In the genomic region with DNA sequence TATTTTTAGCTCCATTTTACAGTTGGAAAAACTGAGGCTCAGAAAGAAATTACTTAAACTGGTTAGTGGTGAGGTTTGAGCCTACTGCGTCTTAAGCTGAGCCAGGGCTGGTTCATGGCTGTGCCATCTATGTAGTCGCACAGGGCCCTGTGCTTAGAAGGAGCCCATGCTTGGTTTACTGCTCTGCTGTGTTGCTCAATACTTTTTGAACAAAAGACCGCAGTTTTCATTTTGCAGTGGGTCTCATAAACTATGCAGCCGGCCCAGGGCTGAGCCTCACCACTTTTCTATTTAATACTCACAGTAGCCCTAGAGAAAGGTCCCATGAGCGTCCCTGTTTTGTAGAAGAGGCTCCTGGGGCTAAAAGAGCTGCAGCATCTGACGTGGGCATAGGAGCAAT, we compare ENCODE assay signal across 13 cellular contexts. TPM values are rescaled to one million over a fixed set of nuclear protein-coding genes. Genes with fewer than 3 reads are reported as not detected.
DNase-seq lines count a peak whose midpoint lies in the region; ATAC-seq, FAIRE-seq and TF ChIP-seq lines count a peak whose summit lies in the region.
"Had no signal": no experiment of that assay in that cellular context is flagged by ENCODE, and none has a peak within 500 bp of the region (broad histone marks: within the 10 kb centered on the region; RNA-seq: fewer than 3 reads in every experiment).

No MANE protein-coding gene starts in this region.

- DNase-seq in A673 (ENCODE audit: low spot score) (peak; percentile 21), PC-3 (no peak), endothelial cell of umbilical vein (ENCODE audit: low read depth, low spot score) (no peak), LoVo (ENCODE audit: low spot score) (no peak), gastrocnemius medialis (no peak), DMS 273 (lab: John Stamatoyannopoulos, UW; ENCODE audit: unreplicated experiment) (no peak), DMS153 treated with DMSO at 0.1 percent for 48 hours (lab: John Stamatoyannopoulos, UW; ENCODE audit: unreplicated experiment) (no peak)
- DNase-seq: activated naive CD4-positive, alpha-beta T cell treated with anti-CD3 and anti-CD28 coated beads, Interleukin-2, amount 10 ng/mL, durations not matched to agents 7 days and 5 days; natural killer cell; NCI-H1105 had no signal

- H3K27me3 ChIP-seq in A673 (replicated peaks; ENCODE audit: insufficient read depth, low read depth, low read length, poor library complexity) (peaks cover 3% of the 10 kb centered on the region), PC-3 (ENCODE audit: low read length) (no peaks in the 10 kb centered on the region), endothelial cell of umbilical vein (ENCODE audit: control insufficient read depth in 2 of 2, insufficient read depth in 2 of 2, low read length in 2 of 2) (peaks cover 0 to 2% of the 10 kb centered on the region in 2 experiments), muscle layer of duodenum (ENCODE audit: low read depth, low read length) (no peaks in the 10 kb centered on the region), gastrocnemius medialis (no peaks in the 10 kb centered on the region)

- in situ Hi-C loops in gastrocnemius medialis (cut with MboI; ENCODE audit: low sequenced_read_pairs in 4 of 4), result no loop called here

- dilution Hi-C loops in endothelial cell of umbilical vein (cut with MboI; ENCODE audit: extremely low pct_ligation_motif_present, low sequenced_read_pairs), result no loop called here

- H3K4me1 ChIP-seq in A673 (ENCODE audit: insufficient read depth, low read length, poor library complexity, severe bottlenecking) (peaks cover 51% of the 10 kb centered on the region), PC-3 (ENCODE audit: insufficient read depth, low read length) (peaks cover 33% of the 10 kb centered on the region), endothelial cell of umbilical vein (ENCODE audit: control insufficient read depth, extremely low read depth, insufficient read depth, low read length) (peaks cover 31% of the 10 kb centered on the region), muscle layer of duodenum (ENCODE audit: control insufficient read depth in 1 of 2, insufficient read depth in 2 of 2, low read length in 2 of 2) (no peaks in the 10 kb centered on the region), gastrocnemius medialis (no peaks in the 10 kb centered on the region)

- intact Hi-C loops in A673 (cut with micrococcal nuclease; ENCODE audit: unreplicated experiment) (no loop called here), PC-3 (cut with micrococcal nuclease) (no loop called here), endothelial cell of umbilical vein (cut with micrococcal nuclease) (loop anchor here (1.0 to 10.0 kb wide), 4 partner anchors 13 to 656 kb away; partner anchors contain the start of gene FAM110A), gastrocnemius medialis (cut with DNase I; ENCODE audit: low total_unique reads) (no loop called here)

- no peaks in the 10 kb centered on the region for H3K36me3 ChIP-seq in A673 (ENCODE audit: insufficient read depth, low read length, poor library complexity, severe bottlenecking)
- no peaks in the 10 kb centered on the region for H3K36me3 ChIP-seq in PC-3 (ENCODE audit: low read depth, low read length)
- no peaks in the 10 kb centered on the region for H3K36me3 ChIP-seq in endothelial cell of umbilical vein (ENCODE audit: control insufficient read depth in 2 of 2, extremely low read depth in 1 of 2, insufficient read depth in 2 of 2, low read length in 2 of 2)
- H3K36me3 ChIP-seq in muscle layer of duodenum (ENCODE audit: control insufficient read depth in 1 of 2, insufficient read depth in 2 of 2, low read length in 2 of 2), result no peaks in the 10 kb centered on the region
- no peaks in the 10 kb centered on the region for H3K36me3 ChIP-seq in gastrocnemius medialis

- H3K9me1 ChIP-seq in endothelial cell of umbilical vein (replicated peaks; ENCODE audit: control insufficient read depth, extremely low read depth, insufficient read depth, low read length), result no peaks in the 10 kb centered on the region

- ATAC-seq in PC-3, result no peak
- ATAC-seq in gastrocnemius medialis, result no peak
- ATAC-seq: WTC11 had no signal

- H3K9ac ChIP-seq in PC-3 (ENCODE audit: low read length) (no peak overlapping the region), endothelial cell of umbilical vein (replicated peaks; ENCODE audit: extremely low read depth, insufficient read depth, low read length) (peak overlapping the region; percentile 85)

- CTCF ChIA-PET in A673 (lab: Charles Lee), result interaction anchor here (1.0 kb wide), 1 partner anchor 13 kb away, joined by 5 read pairs; no protein-coding TSS in a partner anchor
- CTCF ChIA-PET in PC-3 (lab: Charles Lee), result interaction anchor here (1.0 to 1.3 kb wide), 2 partner anchors 12 to 13 kb away, joined by 3 to 6 read pairs; no protein-coding TSS in a partner anchor
- CTCF ChIA-PET in endothelial cell of umbilical vein (lab: Charles Lee), result interaction anchor here (0.7 to 5.7 kb wide), 9 partner anchors 8 to 287 kb away, joined by 3 to 77 read pairs (median 4); partner anchors contain the start of gene NSFL1C

- TF ChIP-seq POLR2A in endothelial cell of umbilical vein (IDR thresholded peaks at IDR 0.05; ENCODE audit: low read depth, low read length) (no peak), gastrocnemius medialis (IDR thresholded peaks at IDR 0.05) (no peak)

- H3K79me2 ChIP-seq in PC-3 (ENCODE audit: low read length) (no peaks in the 10 kb centered on the region), endothelial cell of umbilical vein (ENCODE audit: control insufficient read depth, insufficient read depth, low read length) (no peaks in the 10 kb centered on the region)

- POLR2A ChIA-PET in A673 (lab: Charles Lee; ENCODE audit: low non-redundant PET) (no interaction called here), PC-3 (lab: Charles Lee; ENCODE audit: unreplicated experiment) (no interaction called here), endothelial cell of umbilical vein (lab: Charles Lee) (no interaction called here)

- H3K9me3 ChIP-seq in A673 (ENCODE audit: low read depth, low read length, poor library complexity, severe bottlenecking), result no peaks in the 10 kb centered on the region
- H3K9me3 ChIP-seq in PC-3 (ENCODE audit: low read length), result no peaks in the 10 kb centered on the region
- no peaks in the 10 kb centered on the region for H3K9me3 ChIP-seq in endothelial cell of umbilical vein (replicated peaks; ENCODE audit: control insufficient read depth, insufficient read depth, low read length)
- no peaks in the 10 kb centered on the region for H3K9me3 ChIP-seq in muscle layer of duodenum (ENCODE audit: control insufficient read depth in 1 of 2, low read length in 2 of 2)
- no peaks in the 10 kb centered on the region for H3K9me3 ChIP-seq in gastrocnemius medialis

- TF ChIP-seq CTCF in A673 (conservative IDR thresholded peaks at IDR 0.05; ENCODE audit: low read depth, low read length) (no peak), PC-3 (conservative IDR thresholded peaks at IDR 0.05; ENCODE audit: low read depth, low read length) (no peak), endothelial cell of umbilical vein (IDR thresholded peaks at IDR 0.05; ENCODE audit: extremely low read depth in 1 of 2, insufficient read depth in 1 of 2, low read depth in 1 of 2, low read length in 2 of 2) (no peak), gastrocnemius medialis (IDR thresholded peaks at IDR 0.05 in 4 of 5, conservative IDR thresholded peaks at IDR 0.05 in 1 of 5) (no peak)

- no peaks in the 10 kb centered on the region for H4K20me1 ChIP-seq in PC-3 (ENCODE audit: low read length)
- H4K20me1 ChIP-seq in endothelial cell of umbilical vein (replicated peaks; ENCODE audit: control insufficient read depth, extremely low read depth, insufficient read depth, low read length), result no peaks in the 10 kb centered on the region

- no peaks in the 10 kb centered on the region for H3F3A ChIP-seq in PC-3 (ENCODE audit: low read length, unreplicated experiment)

- H2AFZ ChIP-seq in PC-3 (ENCODE audit: low read length) (no peak overlapping the region), endothelial cell of umbilical vein (ENCODE audit: low read depth, low read length) (peak overlapping the region; percentile 21)

- H3K4me2 ChIP-seq in PC-3 (ENCODE audit: low read length) (no peak overlapping the region), endothelial cell of umbilical vein (ENCODE audit: insufficient read depth, low read length) (peak overlapping the region; percentile 86)

- H3K27ac ChIP-seq in A673 (ENCODE audit: low read depth, low read length, poor library complexity, severe bottlenecking), result peak overlapping the region; percentile 76
- peak overlapping the region; percentile 45; the same call in 1 of the 2 replicates for H3K27ac ChIP-seq in PC-3 (ENCODE audit: low read length)
- H3K27ac ChIP-seq in endothelial cell of umbilical vein (ENCODE audit: insufficient read depth, low read depth, low read length), result peak overlapping the region; percentile 90
- H3K27ac ChIP-seq in muscle layer of duodenum (ENCODE audit: low read length), result peak overlapping the region; percentile 54
- H3K27ac ChIP-seq in gastrocnemius medialis, result no peak overlapping the region

- BruUV-seq in A673 (replicated peaks; lab: Mats Ljungman, UMichigan) (no TSS peak), PC-3 (replicated peaks; lab: Mats Ljungman, UMichigan) (no TSS peak), endothelial cell of umbilical vein (replicated peaks; lab: Mats Ljungman, UMichigan) (no TSS peak)

- H3K4me3 ChIP-seq in A673 (ENCODE audit: low read depth, low read length, poor library complexity, severe bottlenecking), result peak overlapping the region; percentile 5
- H3K4me3 ChIP-seq in PC-3 (ENCODE audit: low read length), result no peak overlapping the region
- peak overlapping the region in 2 of 3 experiments; percentile 25 to 47 for H3K4me3 ChIP-seq in endothelial cell of umbilical vein (replicated peaks in 1 of 3; ENCODE audit: insufficient read depth in 1 of 3, low read depth in 1 of 3, low read length in 3 of 3)
- H3K4me3 ChIP-seq in muscle layer of duodenum (ENCODE audit: low read depth in 1 of 2, low read length in 2 of 2), result peak overlapping the region; percentile 27 to 46
- H3K4me3 ChIP-seq in gastrocnemius medialis, result peak overlapping the region in 1 of 4 donors; percentile 31

- FAIRE-seq in endothelial cell of umbilical vein (lab: Jason Lieb, UNC), result no peak

- H3K9me2 ChIP-seq in PC-3 (replicated peaks; ENCODE audit: low read length), result no peaks in the 10 kb centered on the region

RNA-seq across cellular contexts. Expression of gene SIRPB2, which starts 0.6 kb away (rescaled TPM):
- total RNA-seq in A673 (2021), result 3.1 and 4.0 TPM in 2 replicates
- 0.52 and 2.1 TPM in 2 replicates for total RNA-seq in PC-3 (2014; rRNA removed)
- total RNA-seq in endothelial cell of umbilical vein, result 9.5 and 12.3 TPM in 2 replicates
- 18.8 and 19.7 TPM in 2 replicates for polyA plus RNA-seq in endothelial cell of umbilical vein
- 11.6 and 12.3 TPM in 2 replicates for polyA plus RNA-seq in endothelial cell of umbilical vein (2011; cell fraction: cytosol; rRNA removed)
- polyA plus RNA-seq in endothelial cell of umbilical vein (2011; cell fraction: nucleus; rRNA removed), result 33.3 and 33.7 TPM in 2 replicates
- 11.4 and 13.6 TPM in 2 replicates for polyA plus RNA-seq in endothelial cell of umbilical vein (2012)
- 44.1 and 46.0 TPM in 2 replicates for polyA minus RNA-seq in endothelial cell of umbilical vein
- not detected for polyA minus RNA-seq in endothelial cell of umbilical vein (2011; cell fraction: cytosol; rRNA and poly(A)+ RNA removed)
- polyA minus RNA-seq in endothelial cell of umbilical vein (2011; cell fraction: nucleus; rRNA and poly(A)+ RNA removed), result 46.1 TPM in 2 replicates
- total RNA-seq in gastrocnemius medialis, result 1 to 10 TPM in 2 of 4 donors, under 1 TPM in 2; 0.94 to 6.2 (median 1.5) TPM
- total RNA-seq: kidney epithelial cell, WTC11 had no signal

RNA-seq across cellular contexts. Expression of gene NSFL1C, which starts 24.0 kb away (rescaled TPM):
- total RNA-seq in A673 (2021) (148 and 158 TPM in 2 replicates), PC-3 (2014; rRNA removed) (170 and 217 TPM in 2 replicates), endothelial cell of umbilical vein (95.7 and 107 TPM in 2 replicates), gastrocnemius medialis (10 to 100 TPM; 68.0 to 91.4 (median 80.6) TPM)
- 26.0 and 27.3 TPM in 2 replicates for polyA plus RNA-seq in endothelial cell of umbilical vein
- 30.0 and 35.5 TPM in 2 replicates for polyA plus RNA-seq in endothelial cell of umbilical vein (2011; cell fraction: cytosol; rRNA removed)
- 70.9 and 78.9 TPM in 2 replicates for polyA plus RNA-seq in endothelial cell of umbilical vein (2011; cell fraction: nucleus; rRNA removed)
- 88.1 and 119 TPM in 2 replicates for polyA plus RNA-seq in endothelial cell of umbilical vein (2012)
- 37.1 and 37.5 TPM in 2 replicates for polyA minus RNA-seq in endothelial cell of umbilical vein
- polyA minus RNA-seq in endothelial cell of umbilical vein (2011; cell fraction: cytosol; rRNA and poly(A)+ RNA removed), result 10.5 TPM
- 64.1 and 74.2 TPM in 2 replicates for polyA minus RNA-seq in endothelial cell of umbilical vein (2011; cell fraction: nucleus; rRNA and poly(A)+ RNA removed)

Comparison
In these comparisons a context has a peak if more than half of its experiments do, and no peak if none do; other contexts are left out.
1. H3K27ac ChIP-seq: peak in A673 (single experiment), PC-3 (single experiment), endothelial cell of umbilical vein (single experiment) and muscle layer of duodenum (single experiment); none in gastrocnemius medialis (0 of 4).